In genomic region chr6:49564552-49564951, GRCh38 we compare ENCODE assay signal across 33 cellular contexts. TPM values are rescaled to one million over a fixed set of nuclear protein-coding genes. Genes with fewer than 3 reads are reported as not detected.
"Had no signal": no experiment of that assay in that cellular context is flagged by ENCODE, and none has a peak within 500 bp of the region (broad histone marks: within the 10 kb centered on the region; RNA-seq: fewer than 3 reads in every experiment).

No MANE protein-coding gene starts in this region.

- H3K36me3 Mint-ChIP-seq: naive thymus-derived CD8-positive, alpha-beta T cell; natural killer cell treated with Interleukin-12 subunit alpha and Interleukin-12 subunit beta and Interleukin-15 and Interleukin-18, amount 100 ng/mL, for 72 hours; neural progenitor cell; stimulated activated memory B cell treated with anti-CD40 and anti-IgM and Interleukin-4, amounts not matched to agents 10 μg/mL and 1 μg/mL and 100 μg/mL, for 72 hours; type B pancreatic cell had no signal

- H2AFZ ChIP-seq: neural progenitor cell, parathyroid adenoma had no signal

- H3K4me2 ChIP-seq: neural progenitor cell, smooth muscle cell had no signal

- H3K4me3 Mint-ChIP-seq: naive thymus-derived CD8-positive, alpha-beta T cell; natural killer cell treated with Interleukin-12 subunit alpha and Interleukin-12 subunit beta and Interleukin-15 and Interleukin-18, amount 100 ng/mL, for 72 hours; nephron progenitor cell; neural progenitor cell; stimulated activated memory B cell treated with anti-CD40 and anti-IgM and Interleukin-4, amounts not matched to agents 10 μg/mL and 1 μg/mL and 100 μg/mL, for 72 hours; stimulated activated naive CD8-positive, alpha-beta T cell treated with anti-CD3 and anti-CD28 coated beads, Interleukin-15, amount 100 ng/mL, for 72 hours; type B pancreatic cell had no signal

- H3K9ac ChIP-seq: neural progenitor cell, parathyroid adenoma had no signal

- H3K4me1 Mint-ChIP-seq: naive thymus-derived CD8-positive, alpha-beta T cell; nephron progenitor cell; neural progenitor cell; stimulated activated memory B cell treated with anti-CD40 and anti-IgM and Interleukin-4, amounts not matched to agents 10 μg/mL and 1 μg/mL and 100 μg/mL, for 72 hours; stimulated activated naive CD8-positive, alpha-beta T cell treated with anti-CD3 and anti-CD28 coated beads, Interleukin-15, amount 100 ng/mL, for 72 hours had no signal

- H3K9me3 Mint-ChIP-seq: natural killer cell treated with Interleukin-12 subunit alpha and Interleukin-12 subunit beta and Interleukin-15 and Interleukin-18, amount 100 ng/mL, for 72 hours; stimulated activated memory B cell treated with anti-CD40 and anti-IgM and Interleukin-4, amounts not matched to agents 10 μg/mL and 1 μg/mL and 100 μg/mL, for 72 hours had no signal

- H3K4me3 ChIP-seq: neural progenitor cell, ovary, psoas muscle, skin epidermis, smooth muscle cell, spleen, suprapubic skin, testis, tibial artery, transverse colon, upper lobe of right lung, uterus had no signal

- H3K27me3 ChIP-seq: neural progenitor cell, ovary, suprapubic skin, testis, tibial artery, transverse colon, upper lobe of right lung, uterus had no signal

- H3K27ac Mint-ChIP-seq: naive thymus-derived CD8-positive, alpha-beta T cell; natural killer cell treated with Interleukin-12 subunit alpha and Interleukin-12 subunit beta and Interleukin-15 and Interleukin-18, amount 100 ng/mL, for 72 hours; nephron progenitor cell; neural progenitor cell; progenitor cell of endocrine pancreas; stimulated activated memory B cell treated with anti-CD40 and anti-IgM and Interleukin-4, amounts not matched to agents 10 μg/mL and 1 μg/mL and 100 μg/mL, for 72 hours; stimulated activated naive CD8-positive, alpha-beta T cell treated with anti-CD3 and anti-CD28 coated beads, Interleukin-15, amount 100 ng/mL, for 72 hours; type B pancreatic cell had no signal

- H3K4me1 ChIP-seq: neural progenitor cell, parathyroid adenoma, psoas muscle, spleen, suprapubic skin, tibial artery, transverse colon, upper lobe of right lung, uterus had no signal

- H3K36me3 ChIP-seq: neural progenitor cell, ovary, spleen, suprapubic skin, tibial artery, transverse colon, upper lobe of right lung, uterus had no signal

- H3K9me3 ChIP-seq: ovary, psoas muscle, suprapubic skin, testis, tibial artery, transverse colon, upper lobe of right lung, uterus had no signal

- H3K27ac ChIP-seq: neural progenitor cell, ovary, parathyroid adenoma, psoas muscle, spleen, suprapubic skin, tibial artery, transverse colon, upper lobe of right lung, uterus had no signal

- ATAC-seq: naive thymus-derived CD8-positive, alpha-beta T cell; natural killer cell treated with Interleukin-12 subunit alpha and Interleukin-12 subunit beta and Interleukin-15 and Interleukin-18, amount 100 ng/mL, for 72 hours; psoas muscle; right cardiac atrium; sciatic nerve; stimulated activated memory B cell treated with anti-CD40 and anti-IgM and Interleukin-4, amounts not matched to agents 10 μg/mL and 1 μg/mL and 100 μg/mL, for 72 hours; stimulated activated naive CD8-positive, alpha-beta T cell treated with anti-CD3 and anti-CD28 coated beads, Interleukin-15, amount 100 ng/mL, for 72 hours; stimulated activated naive CD8-positive, alpha-beta T cell treated with anti-CD3 and anti-CD28 coated beads, Interleukin-15, Interleukin-2, amounts not matched to agents 100 U/mL and 50 U/mL, for 24 hours; upper lobe of right lung had no signal

- H3K27me3 Mint-ChIP-seq: natural killer cell treated with Interleukin-12 subunit alpha and Interleukin-12 subunit beta and Interleukin-15 and Interleukin-18, amount 100 ng/mL, for 72 hours; progenitor cell of endocrine pancreas; stimulated activated memory B cell treated with anti-CD40 and anti-IgM and Interleukin-4, amounts not matched to agents 10 μg/mL and 1 μg/mL and 100 μg/mL, for 72 hours; type B pancreatic cell had no signal

- H3K79me2 ChIP-seq: parathyroid adenoma had no signal

- DNase-seq: naive thymus-derived CD8-positive, alpha-beta T cell; nephron progenitor cell; occipital lobe; ovary; posterior cingulate gyrus; psoas muscle; right cardiac atrium; spleen; stimulated activated CD4-positive, alpha-beta T cell treated with anti-CD3 and anti-CD28 coated beads, Interleukin-12 subunit alpha, Interleukin-12 subunit beta, amount 100 ng/mL, for 4 hours; stimulated activated CD4-positive, alpha-beta T cell treated with anti-CD3 and anti-CD28 coated beads, Interleukin-1b, Interleukin-23, amount 100 ng/mL, for 48 hours; stimulated activated CD4-positive, alpha-beta T cell treated with anti-CD3 and anti-CD28 coated beads, Interleukin-4, amount 100 ng/mL, for 1 hour; stimulated activated CD4-positive, alpha-beta T cell treated with anti-CD3 and anti-CD28 coated beads, Interleukin-4, amount 100 ng/mL, for 4 hours; stimulated activated CD8-positive, alpha-beta memory T cell treated with anti-CD3 and anti-CD28 coated beads, Interleukin-4, amount 100 ng/mL, for 48 hours; stimulated activated naive CD4-positive, alpha-beta T cell; stimulated activated naive CD8-positive, alpha-beta T cell treated with anti-CD3 and anti-CD28 coated beads, Interleukin-15, amount 100 ng/mL, for 72 hours; stimulated activated naive CD8-positive, alpha-beta T cell treated with anti-CD3 and anti-CD28 coated beads, Interleukin-15, Interleukin-2, amounts not matched to agents 100 U/mL and 50 U/mL, for 24 hours; substantia nigra; testis; tibial artery; transverse colon; upper lobe of right lung; uterus had no signal

RNA-seq across cellular contexts. Expression of gene C6orf141, which starts 14.1 kb away (rescaled TPM):
- total RNA-seq: naive thymus-derived CD8-positive, alpha-beta T cell; natural killer cell treated with Interleukin-12 subunit alpha and Interleukin-12 subunit beta and Interleukin-15 and Interleukin-18, amount 100 ng/mL, for 72 hours; osteoblast; spleen had no signal
- polyA plus RNA-seq: naive thymus-derived CD8-positive, alpha-beta T cell had no signal
